Comparison of ENCODE assay signal across 1 cellular context in genomic region chr1:16903458-16903796, GRCh38.
TF ChIP-seq lines count a peak whose summit lies in the region.

No MANE protein-coding gene starts in this region.

TF ChIP-seq in HepG2, 621 proteins besides CTCF, POLR2A, EP300 and RAD21:
- no peak for TF ChIP-seq ZNF770 (CRISPR knock-in tag; IDR thresholded peaks at IDR 0.05)
- TF ChIP-seq ZNF142 (CRISPR knock-in tag; IDR thresholded peaks at IDR 0.05): no peak
- no peak for TF ChIP-seq ZNF282 (IDR thresholded peaks at IDR 0.05; ENCODE audit: partially characterized antibody)
- TF ChIP-seq CCDC6 (CRISPR knock-in tag; IDR thresholded peaks at IDR 0.05): no peak
- no peak for TF ChIP-seq TEAD2 (CRISPR knock-in tag; IDR thresholded peaks at IDR 0.05)
- no peak for TF ChIP-seq ZSCAN21 (CRISPR knock-in tag; IDR thresholded peaks at IDR 0.05; ENCODE audit: borderline replicate concordance)
- no peak for TF ChIP-seq ZNF326 (CRISPR knock-in tag; IDR thresholded peaks at IDR 0.05; ENCODE audit: borderline replicate concordance)
- no peak for TF ChIP-seq RNF2 (conservative IDR thresholded peaks at IDR 0.05; ENCODE audit: low read depth)
- no peak for TF ChIP-seq ZBTB33 (CRISPR knock-in tag; IDR thresholded peaks at IDR 0.05)
- no peak for TF ChIP-seq MEIS1 (CRISPR knock-in tag; IDR thresholded peaks at IDR 0.05; ENCODE audit: borderline replicate concordance)
- no peak for TF ChIP-seq MLXIP (CRISPR knock-in tag; IDR thresholded peaks at IDR 0.05; ENCODE audit: borderline replicate concordance)
- no peak for TF ChIP-seq ZBTB34 (CRISPR knock-in tag; IDR thresholded peaks at IDR 0.05)
